ENCODE assay signal across 9 cellular contexts in the genomic region with DNA sequence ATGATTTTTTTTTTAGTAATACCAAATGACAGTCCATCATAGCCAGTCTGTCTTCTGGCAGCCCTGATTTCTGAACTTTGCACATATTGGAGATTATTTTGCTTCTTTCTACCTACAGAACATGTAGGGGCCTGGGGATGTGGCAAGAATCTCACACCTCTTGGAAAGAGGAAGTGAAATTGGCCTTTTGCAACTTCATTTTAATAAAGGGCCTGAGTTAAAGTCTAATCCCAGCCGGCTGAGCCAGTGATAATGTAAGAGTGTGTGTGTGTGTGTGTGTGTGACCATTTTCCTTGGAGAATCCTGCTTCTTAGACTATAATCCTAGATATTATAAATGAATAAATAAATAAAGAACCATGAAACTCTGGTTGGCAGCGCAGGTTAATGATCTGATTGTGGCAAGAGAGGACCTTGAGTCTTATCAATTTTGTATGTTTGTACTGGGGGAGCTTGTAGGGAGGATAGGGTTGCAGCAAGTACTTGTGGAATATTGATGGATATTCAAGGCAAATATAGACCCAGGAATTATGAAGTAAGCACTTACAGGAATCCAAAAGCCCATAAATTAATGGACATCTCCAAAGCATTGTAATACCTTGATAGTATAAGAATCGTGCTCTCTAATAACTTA.
DNase-seq lines count a peak whose midpoint lies in the region; ATAC-seq, FAIRE-seq and TF ChIP-seq lines count a peak whose summit lies in the region.
"Had no signal": no experiment of that assay in that cellular context is flagged by ENCODE, and none has a peak within 500 bp of the region (broad histone marks: within the 10 kb centered on the region; RNA-seq: fewer than 3 reads in every experiment).

No MANE protein-coding gene starts in this region.

- peak; percentile 30 for FAIRE-seq in GM12892 (lab: Jason Lieb, UNC)

- H3K36me3 Mint-ChIP-seq in activated B cell treated with CpG ODN at 0.5 μM for 24 hours (ENCODE audit: low read depth): peaks cover under 1% of the 10 kb centered on the region
- H3K36me3 Mint-ChIP-seq in activated T-helper 1 cell treated with anti-CD3 and anti-CD28 coated beads, Interleukin-12 subunit alpha, Interleukin-12 subunit beta, Interleukin-2, Interleukin-4 antibody, amounts not matched to agents 30 ng/mL and 10 ng/mL and 1 ng/mL, durations not matched to agents 14 hours and 24 hours and 36 hours (ENCODE audit: low read depth): peaks cover 11% of the 10 kb centered on the region
- H3K36me3 Mint-ChIP-seq: WTC11 had no signal

- peaks cover 4% of the 10 kb centered on the region for H3K9me3 Mint-ChIP-seq in activated B cell treated with CpG ODN at 0.5 μM for 24 hours
- peaks cover 22% of the 10 kb centered on the region for H3K9me3 Mint-ChIP-seq in activated T-helper 1 cell treated with anti-CD3 and anti-CD28 coated beads, Interleukin-12 subunit alpha, Interleukin-12 subunit beta, Interleukin-2, Interleukin-4 antibody, amounts not matched to agents 30 ng/mL and 10 ng/mL and 1 ng/mL, durations not matched to agents 14 hours and 24 hours and 36 hours
- H3K9me3 Mint-ChIP-seq: WTC11 had no signal

- ATAC-seq in GM21360 (IDR thresholded peaks at IDR 0.05; ENCODE audit: unreplicated experiment): peak; percentile 87
- peak; percentile 93 for ATAC-seq in HG03175 (IDR thresholded peaks at IDR 0.05; ENCODE audit: unreplicated experiment)
- ATAC-seq in activated B cell treated with CpG ODN at 0.5 μM for 24 hours (ENCODE audit: low read depth): peak; percentile 82
- ATAC-seq: WTC11 had no signal

- peaks cover 77% of the 10 kb centered on the region for H3K4me1 Mint-ChIP-seq in activated B cell treated with CpG ODN at 0.5 μM for 24 hours
- H3K4me1 Mint-ChIP-seq in activated T-helper 1 cell treated with anti-CD3 and anti-CD28 coated beads, Interleukin-12 subunit alpha, Interleukin-12 subunit beta, Interleukin-2, Interleukin-4 antibody, amounts not matched to agents 30 ng/mL and 10 ng/mL and 1 ng/mL, durations not matched to agents 14 hours and 24 hours and 36 hours (ENCODE audit: low read depth): peaks cover 78% of the 10 kb centered on the region
- H3K4me1 Mint-ChIP-seq: WTC11 had no signal

- no peaks in the 10 kb centered on the region for H3K27me3 Mint-ChIP-seq in activated B cell treated with CpG ODN at 0.5 μM for 24 hours
- no peaks in the 10 kb centered on the region for H3K27me3 Mint-ChIP-seq in activated T-helper 1 cell treated with anti-CD3 and anti-CD28 coated beads, Interleukin-12 subunit alpha, Interleukin-12 subunit beta, Interleukin-2, Interleukin-4 antibody, amounts not matched to agents 30 ng/mL and 10 ng/mL and 1 ng/mL, durations not matched to agents 14 hours and 24 hours and 36 hours (ENCODE audit: insufficient read depth)

- H3K27ac Mint-ChIP-seq in activated B cell treated with CpG ODN at 0.5 μM for 24 hours: peak overlapping the region; percentile 88
- no peak overlapping the region for H3K27ac Mint-ChIP-seq in activated T-helper 1 cell treated with anti-CD3 and anti-CD28 coated beads, Interleukin-12 subunit alpha, Interleukin-12 subunit beta, Interleukin-2, Interleukin-4 antibody, amounts not matched to agents 30 ng/mL and 10 ng/mL and 1 ng/mL, durations not matched to agents 14 hours and 24 hours and 36 hours
- H3K27ac Mint-ChIP-seq: WTC11 had no signal

- POLR2A ChIA-PET in activated B cell treated with CpG ODN at 0.5 μM for 24 hours (lab: Charles Lee): interaction anchor here (0.6 to 2.0 kb wide), 11 partner anchors 11 to 395 kb away, joined by 3 to 9 read pairs (median 5); no protein-coding TSS in a partner anchor

- no peak for TF ChIP-seq CTCF in activated B cell treated with CpG ODN at 0.5 μM for 24 hours (IDR thresholded peaks at IDR 0.05)

- intact Hi-C loops in activated B cell treated with CpG ODN at 0.5 μM for 24 hours (cut with micrococcal nuclease): loop anchor here (1.0 to 5.0 kb wide), 2 partner anchors 84 to 941 kb away; partner anchors contain the start of gene SLC38A2
- intact Hi-C loops in activated T-helper 1 cell treated with anti-CD3 and anti-CD28 coated beads, Interleukin-12 subunit alpha, Interleukin-12 subunit beta, Interleukin-2, Interleukin-4 antibody, amounts not matched to agents 30 ng/mL and 10 ng/mL and 1 ng/mL, durations not matched to agents 14 hours and 24 hours and 36 hours (cut with micrococcal nuclease): no loop called here

- DNase-seq in GM12892 (ENCODE audit: insufficient read length): no peak
- no peak for DNase-seq in activated B cell treated with CpG ODN at 0.5 μM for 24 hours
- DNase-seq in HCEC 1CT: no peak
- no peak for DNase-seq in central memory CD4-positive, alpha-beta T cell
- no peak for DNase-seq in superior temporal gyrus (ENCODE audit: extremely low spot score)
- DNase-seq in activated T-helper 1 cell treated with anti-CD3 and anti-CD28 coated beads, Interleukin-12 subunit alpha, Interleukin-12 subunit beta, Interleukin-2, Interleukin-4 antibody, amounts not matched to agents 30 ng/mL and 10 ng/mL and 1 ng/mL, durations not matched to agents 14 hours and 24 hours and 36 hours (ENCODE audit: low spot score): no peak

- TF ChIP-seq POLR2A in GM12892 (IDR thresholded peaks at IDR 0.05; ENCODE audit: low read depth, low read length): no peak

- CTCF ChIA-PET in activated B cell treated with CpG ODN at 0.5 μM for 24 hours (lab: Charles Lee): interaction anchor here (0.7 to 3.8 kb wide), 3 partner anchors 40 to 85 kb away, joined by 3 to 15 read pairs (median 4); no protein-coding TSS in a partner anchor

- H3K4me3 Mint-ChIP-seq in activated B cell treated with CpG ODN at 0.5 μM for 24 hours: peak overlapping the region; percentile 29
- no peak overlapping the region for H3K4me3 Mint-ChIP-seq in activated T-helper 1 cell treated with anti-CD3 and anti-CD28 coated beads, Interleukin-12 subunit alpha, Interleukin-12 subunit beta, Interleukin-2, Interleukin-4 antibody, amounts not matched to agents 30 ng/mL and 10 ng/mL and 1 ng/mL, durations not matched to agents 14 hours and 24 hours and 36 hours
- H3K4me3 Mint-ChIP-seq: WTC11 had no signal
